In genomic region chr12:14772946-14773345, GRCh38 we compare ENCODE assay signal across 16 cellular contexts. TPM values are rescaled to one million over a fixed set of nuclear protein-coding genes. Genes with fewer than 3 reads are reported as not detected.
DNase-seq lines count a peak whose midpoint lies in the region; ATAC-seq and TF ChIP-seq lines count a peak whose summit lies in the region.
"Had no signal": no experiment of that assay in that cellular context is flagged by ENCODE, and none has a peak within 500 bp of the region (broad histone marks: within the 10 kb centered on the region; RNA-seq: fewer than 3 reads in every experiment).

No MANE protein-coding gene starts in this region.

- peak overlapping the region; percentile 77 for H3K4me2 ChIP-seq in mammary epithelial cell (ENCODE audit: insufficient read depth, low read depth, low read length)

- no peak overlapping the region for H2AFZ ChIP-seq in mammary epithelial cell (ENCODE audit: low read depth, low read length)

- BruUV-seq in mammary epithelial cell (replicated peaks; lab: Mats Ljungman, UMichigan) (no TSS peak), MCF 10A (replicated peaks; lab: Mats Ljungman, UMichigan) (no TSS peak)

- H3K4me3 ChIP-seq in mammary epithelial cell (replicated peaks in 1 of 3; ENCODE audit: insufficient read depth in 1 of 3, low read depth in 2 of 3, low read length in 3 of 3) (no peak overlapping the region), thoracic aorta (peak overlapping the region; percentile 84)

- CTCF ChIA-PET in mammary epithelial cell (lab: Charles Lee; ENCODE audit: low non-redundant PET) (interaction anchor here (0.6 kb wide), 1 partner anchor 757 kb away, joined by 4 read pairs; no protein-coding TSS in a partner anchor), MCF 10A (lab: Yijun Ruan, JAX) (interaction anchor here (0.6 to 1.5 kb wide), 2 partner anchors 143 to 442 kb away, joined by 3 read pairs; no protein-coding TSS in a partner anchor), GM10248 (lab: Yijun Ruan, JAX) (interaction anchor here (0.9 to 1.8 kb wide), 6 partner anchors 9 to 495 kb away, joined by 3 to 7 read pairs (median 4); no protein-coding TSS in a partner anchor)

- H3K27me3 ChIP-seq in mammary epithelial cell (ENCODE audit: insufficient read depth, low read length) (no peaks in the 10 kb centered on the region), thoracic aorta (replicated peaks; ENCODE audit: insufficient read depth) (no peaks in the 10 kb centered on the region)
- H3K27me3 ChIP-seq: dorsolateral prefrontal cortex, foreskin keratinocyte had no signal

- H3K4me1 ChIP-seq in mammary epithelial cell (ENCODE audit: insufficient read depth, low read length): peaks cover 20% of the 10 kb centered on the region
- H3K4me1 ChIP-seq in thoracic aorta (ENCODE audit: control insufficient read depth in 1 of 2, low read depth in 2 of 2): peaks cover 21 to 33% of the 10 kb centered on the region in 2 donors

- no peak overlapping the region for H3K27ac Mint-ChIP-seq in MCF 10A (ENCODE audit: low read depth, unreplicated experiment)
- H3K27ac Mint-ChIP-seq in T-helper 17 cell: peak overlapping the region; percentile 100
- H3K27ac Mint-ChIP-seq in glutamatergic neuron (ENCODE audit: unreplicated experiment): no peak overlapping the region

- intact Hi-C loops in mammary epithelial cell (cut with micrococcal nuclease) (loop anchor here (5.0 kb wide), 1 partner anchor 179 kb away; no protein-coding TSS in a partner anchor), MCF 10A (cut with micrococcal nuclease) (loop anchor here (5.0 to 10.0 kb wide), 3 partner anchors 72 to 406 kb away; partner anchors contain the start of genes ART4 and ATF7IP), Right ventricle myocardium superior (cut with DNase I) (loop anchor here (10.0 kb wide), 1 partner anchor 62 kb away; no protein-coding TSS in a partner anchor)

- dilution Hi-C loops in mammary epithelial cell (cut with HindIII; ENCODE audit: low sequenced_read_pairs): no loop called here

- POLR2A ChIA-PET in MCF 10A (lab: Yijun Ruan, JAX): interaction anchor here (1.4 to 8.5 kb wide), 5 partner anchors 10 to 112 kb away, joined by 3 to 285 read pairs (median 11); partner anchors contain the start of genes C12orf60 and WBP11
- POLR2A ChIA-PET in GM10248 (lab: Yijun Ruan, JAX): interaction anchor here (0.7 to 2.8 kb wide), 3 partner anchors 11 to 520 kb away, joined by 4 to 9 read pairs (median 6); no protein-coding TSS in a partner anchor

- H3K36me3 ChIP-seq in mammary epithelial cell (ENCODE audit: insufficient read depth, low read length) (no peaks in the 10 kb centered on the region), thoracic aorta (no peaks in the 10 kb centered on the region)

- H3K79me2 ChIP-seq in mammary epithelial cell (ENCODE audit: insufficient read depth, low read length): peaks cover 45% of the 10 kb centered on the region

- in situ Hi-C loops in mammary epithelial cell (cut with MboI; ENCODE audit: low sequenced_read_pairs in 2 of 2): no loop called here

- no peak for DNase-seq in mammary epithelial cell
- no peak for DNase-seq in MCF 10A (ENCODE audit: unreplicated experiment)
- DNase-seq in T-helper 17 cell: no peak
- no peak for DNase-seq in glutamatergic neuron
- DNase-seq in thoracic aorta (ENCODE audit: low spot score): no peak
- no peak for DNase-seq in Right ventricle myocardium superior
- no peak for DNase-seq in GM10248 (ENCODE audit: extremely low spot score)
- DNase-seq in stimulated activated CD4-positive, alpha-beta T cell treated with anti-CD3 and anti-CD28 coated beads, Interleukin-2, amount 100 ng/mL, for 24 hours: no peak
- DNase-seq: dorsolateral prefrontal cortex; foreskin keratinocyte; HFFc6; NCI-H1048; NCI-H2171 treated with DMSO at 0.1 percent for 48 hours; stimulated activated CD4-positive, alpha-beta T cell treated with anti-CD3 and anti-CD28 coated beads, Interleukin-4, amount 100 ng/mL, for 4 hours had no signal

- no peaks in the 10 kb centered on the region for H3K9me3 ChIP-seq in mammary epithelial cell (replicated peaks; ENCODE audit: insufficient read depth, low read length)
- no peaks in the 10 kb centered on the region for H3K9me3 ChIP-seq in T-helper 17 cell (ENCODE audit: control insufficient read depth, low read length, poor library complexity, severe bottlenecking)
- H3K9me3 ChIP-seq in thoracic aorta: no peaks in the 10 kb centered on the region

- peaks cover 23% of the 10 kb centered on the region for H3K4me1 Mint-ChIP-seq in MCF 10A (ENCODE audit: insufficient read depth, unreplicated experiment)
- peaks cover 44% of the 10 kb centered on the region for H3K4me1 Mint-ChIP-seq in T-helper 17 cell
- peaks cover 3% of the 10 kb centered on the region for H3K4me1 Mint-ChIP-seq in glutamatergic neuron (ENCODE audit: low read depth, unreplicated experiment)

- H3K9ac ChIP-seq in mammary epithelial cell (ENCODE audit: insufficient read depth, low read length): no peak overlapping the region

- H3K27ac ChIP-seq in mammary epithelial cell (ENCODE audit: insufficient read depth, low read depth, low read length) (no peak overlapping the region), thoracic aorta (no peak overlapping the region)

- TF ChIP-seq CTCF in mammary epithelial cell (conservative IDR thresholded peaks at IDR 0.05 in 1 of 2, IDR thresholded peaks at IDR 0.05 in 1 of 2; ENCODE audit: extremely low read depth in 1 of 2, insufficient read depth in 1 of 2, low read depth in 1 of 2, low read length in 2 of 2) (no peak), MCF 10A (IDR thresholded peaks at IDR 0.05; ENCODE audit: unreplicated experiment) (no peak), glutamatergic neuron (IDR thresholded peaks at IDR 0.05; ENCODE audit: partially characterized antibody, unreplicated experiment) (no peak), thoracic aorta (IDR thresholded peaks at IDR 0.05) (no peak), GM10248 (IDR thresholded peaks at IDR 0.05; ENCODE audit: control extremely low read depth, extremely low read depth, low read depth, missing control alignments) (no peak)

- H3K9me3 Mint-ChIP-seq in MCF 10A (ENCODE audit: unreplicated experiment) (no peaks in the 10 kb centered on the region), glutamatergic neuron (ENCODE audit: unreplicated experiment) (peaks cover 21% of the 10 kb centered on the region)

- H4K20me1 ChIP-seq in mammary epithelial cell (ENCODE audit: insufficient read depth, low read length): no peaks in the 10 kb centered on the region

- H3K4me3 Mint-ChIP-seq in MCF 10A (ENCODE audit: unreplicated experiment) (no peak overlapping the region), T-helper 17 cell (peak overlapping the region; percentile 31), glutamatergic neuron (ENCODE audit: unreplicated experiment) (peak overlapping the region; percentile 99)

- H3K27me3 Mint-ChIP-seq in MCF 10A (ENCODE audit: insufficient read depth, unreplicated experiment): no peaks in the 10 kb centered on the region
- H3K27me3 Mint-ChIP-seq in T-helper 17 cell: no peaks in the 10 kb centered on the region
- H3K27me3 Mint-ChIP-seq in glutamatergic neuron (ENCODE audit: unreplicated experiment): peaks cover 10% of the 10 kb centered on the region

- peaks cover 33% of the 10 kb centered on the region for H3K36me3 Mint-ChIP-seq in MCF 10A (ENCODE audit: insufficient read depth, unreplicated experiment)
- peaks cover 2% of the 10 kb centered on the region for H3K36me3 Mint-ChIP-seq in T-helper 17 cell (ENCODE audit: low read depth)
- no peaks in the 10 kb centered on the region for H3K36me3 Mint-ChIP-seq in glutamatergic neuron (ENCODE audit: unreplicated experiment)

- 97% methylated on average over 5 of the region's 5 CpGs for WGBS in mammary epithelial cell (ENCODE audit: low coverage, missing lambda C conversion rate)

- ATAC-seq in T-helper 17 cell (no peak), thoracic aorta (ENCODE audit: insufficient number of reproducible peaks, low FRiP score, low read depth) (no peak), Right ventricle myocardium superior (ENCODE audit: poor library complexity) (no peak)
- ATAC-seq: foreskin keratinocyte had no signal

RNA-seq across cellular contexts. Expression of gene WBP11, which starts 30.3 kb away (rescaled TPM):
- total RNA-seq in mammary epithelial cell: 10 to 100 TPM; 12.0 to 61.2 TPM
- 17.5 TPM for polyA plus RNA-seq in mammary epithelial cell
- 32.0 TPM for polyA minus RNA-seq in mammary epithelial cell
- total RNA-seq in MCF 10A (2022): 51.3 and 56.6 TPM in 2 replicates
- 100 to 1,000 TPM; 124 to 129 TPM for total RNA-seq in T-helper 17 cell
- 54.6 TPM for total RNA-seq in glutamatergic neuron (ENCODE audit: unreplicated experiment)
- 10 to 100 TPM; 10.0 to 17.6 TPM for total RNA-seq in thoracic aorta
- total RNA-seq in Right ventricle myocardium superior: 45.7 TPM

RNA-seq across cellular contexts. Expression of gene C12orf60, which starts 30.5 kb away (rescaled TPM):
- total RNA-seq in mammary epithelial cell (1 to 10 TPM in 1 of 2 donors, under 1 TPM in 1; 0.83 to 1.3 TPM), MCF 10A (2022) (2.2 and 2.6 TPM in 2 replicates), T-helper 17 cell (under 1 TPM in 1 of 2 donors, not detected in 1; 0.27 TPM), glutamatergic neuron (ENCODE audit: unreplicated experiment) (0.88 TPM), thoracic aorta (under 1 TPM in 1 of 2 donors, not detected in 1; 0.27 TPM), Right ventricle myocardium superior (1.6 TPM)
- polyA plus RNA-seq in mammary epithelial cell: 1.1 TPM
- polyA minus RNA-seq in mammary epithelial cell: not detected

RNA-seq across cellular contexts. Expression of gene SMCO3, which starts 41.0 kb away (rescaled TPM):
- total RNA-seq in mammary epithelial cell: under 1 TPM in 1 of 2 donors, not detected in 1; 0.17 TPM
- not detected for polyA plus RNA-seq in mammary epithelial cell
- not detected for polyA minus RNA-seq in mammary epithelial cell
- 0.20 TPM in 1 of 2 replicates, not detected in the other for total RNA-seq in MCF 10A (2022)
- not detected for total RNA-seq in T-helper 17 cell
- not detected for total RNA-seq in glutamatergic neuron (ENCODE audit: unreplicated experiment)
- under 1 TPM; 0.27 to 0.49 TPM for total RNA-seq in thoracic aorta
- total RNA-seq in Right ventricle myocardium superior: not detected
- total RNA-seq: dorsolateral prefrontal cortex; foreskin keratinocyte; HT1080; T-helper 2 cell treated with Interferon-gamma antibody and Interleukin-4, amounts not matched to agents 100 ng/mL and 5 ng/mL, for 36 hours had no signal
- polyA plus RNA-seq: foreskin keratinocyte had no signal
